In the genomic region with DNA sequence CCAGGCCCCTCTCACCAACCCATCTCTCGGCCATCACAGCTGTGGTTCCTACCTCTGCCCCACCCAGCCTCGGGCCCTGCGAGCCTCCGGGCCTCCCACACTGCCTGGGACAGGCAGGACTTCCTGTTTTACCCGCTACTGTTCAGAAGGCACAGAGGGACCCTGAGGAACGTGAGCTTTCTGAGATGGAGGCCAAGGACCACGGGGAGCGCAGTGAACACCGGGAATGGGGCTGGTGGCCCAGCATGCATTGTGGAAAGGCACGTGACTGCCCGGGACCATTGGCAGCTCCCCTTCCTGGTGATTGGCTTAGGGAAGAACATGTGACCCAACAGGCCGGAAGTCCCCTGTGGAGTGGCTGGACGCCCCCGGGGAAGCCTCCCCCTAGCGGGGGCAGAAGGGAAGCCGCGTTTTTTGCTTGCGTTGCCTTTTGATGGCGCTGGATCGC, we compare ENCODE assay signal across 2 cellular contexts.
TF ChIP-seq lines count a peak whose summit lies in the region.

No MANE protein-coding gene starts in this region.

TF ChIP-seq in HepG2, 621 proteins besides CTCF, POLR2A, EP300 and RAD21:
- TF ChIP-seq RAD51 (IDR thresholded peaks at IDR 0.05; ENCODE audit: borderline replicate concordance) (no peak), ZNF207 (IDR thresholded peaks at IDR 0.05; ENCODE audit: borderline replicate concordance) (no peak), POGZ (CRISPR knock-in tag; IDR thresholded peaks at IDR 0.05) (no peak), NFYB (CRISPR knock-in tag; IDR thresholded peaks at IDR 0.05) (peak; percentile 63), NFYC (CRISPR knock-in tag; IDR thresholded peaks at IDR 0.05) (0 out of 2 replicates have a peak, but pooled peaks have one; percentile 18)

TF ChIP-seq in K562, 482 proteins besides CTCF, POLR2A, EP300 and RAD21 (continues in another document):
- no peak for TF ChIP-seq CXXC5 (CRISPR knock-in tag; IDR thresholded peaks at IDR 0.05)
- TF ChIP-seq SMC3 (conservative IDR thresholded peaks at IDR 0.05; ENCODE audit: insufficient read depth, low read depth, low read length) = no peak
- no peak for TF ChIP-seq ELF2 (CRISPR knock-in tag; IDR thresholded peaks at IDR 0.05)
- 0 out of 2 replicates have a peak, but pooled peaks have one; percentile 21 for TF ChIP-seq ZNF384 (IDR thresholded peaks at IDR 0.05; ENCODE audit: low read depth, low read length)
- TF ChIP-seq, protein P1, sequence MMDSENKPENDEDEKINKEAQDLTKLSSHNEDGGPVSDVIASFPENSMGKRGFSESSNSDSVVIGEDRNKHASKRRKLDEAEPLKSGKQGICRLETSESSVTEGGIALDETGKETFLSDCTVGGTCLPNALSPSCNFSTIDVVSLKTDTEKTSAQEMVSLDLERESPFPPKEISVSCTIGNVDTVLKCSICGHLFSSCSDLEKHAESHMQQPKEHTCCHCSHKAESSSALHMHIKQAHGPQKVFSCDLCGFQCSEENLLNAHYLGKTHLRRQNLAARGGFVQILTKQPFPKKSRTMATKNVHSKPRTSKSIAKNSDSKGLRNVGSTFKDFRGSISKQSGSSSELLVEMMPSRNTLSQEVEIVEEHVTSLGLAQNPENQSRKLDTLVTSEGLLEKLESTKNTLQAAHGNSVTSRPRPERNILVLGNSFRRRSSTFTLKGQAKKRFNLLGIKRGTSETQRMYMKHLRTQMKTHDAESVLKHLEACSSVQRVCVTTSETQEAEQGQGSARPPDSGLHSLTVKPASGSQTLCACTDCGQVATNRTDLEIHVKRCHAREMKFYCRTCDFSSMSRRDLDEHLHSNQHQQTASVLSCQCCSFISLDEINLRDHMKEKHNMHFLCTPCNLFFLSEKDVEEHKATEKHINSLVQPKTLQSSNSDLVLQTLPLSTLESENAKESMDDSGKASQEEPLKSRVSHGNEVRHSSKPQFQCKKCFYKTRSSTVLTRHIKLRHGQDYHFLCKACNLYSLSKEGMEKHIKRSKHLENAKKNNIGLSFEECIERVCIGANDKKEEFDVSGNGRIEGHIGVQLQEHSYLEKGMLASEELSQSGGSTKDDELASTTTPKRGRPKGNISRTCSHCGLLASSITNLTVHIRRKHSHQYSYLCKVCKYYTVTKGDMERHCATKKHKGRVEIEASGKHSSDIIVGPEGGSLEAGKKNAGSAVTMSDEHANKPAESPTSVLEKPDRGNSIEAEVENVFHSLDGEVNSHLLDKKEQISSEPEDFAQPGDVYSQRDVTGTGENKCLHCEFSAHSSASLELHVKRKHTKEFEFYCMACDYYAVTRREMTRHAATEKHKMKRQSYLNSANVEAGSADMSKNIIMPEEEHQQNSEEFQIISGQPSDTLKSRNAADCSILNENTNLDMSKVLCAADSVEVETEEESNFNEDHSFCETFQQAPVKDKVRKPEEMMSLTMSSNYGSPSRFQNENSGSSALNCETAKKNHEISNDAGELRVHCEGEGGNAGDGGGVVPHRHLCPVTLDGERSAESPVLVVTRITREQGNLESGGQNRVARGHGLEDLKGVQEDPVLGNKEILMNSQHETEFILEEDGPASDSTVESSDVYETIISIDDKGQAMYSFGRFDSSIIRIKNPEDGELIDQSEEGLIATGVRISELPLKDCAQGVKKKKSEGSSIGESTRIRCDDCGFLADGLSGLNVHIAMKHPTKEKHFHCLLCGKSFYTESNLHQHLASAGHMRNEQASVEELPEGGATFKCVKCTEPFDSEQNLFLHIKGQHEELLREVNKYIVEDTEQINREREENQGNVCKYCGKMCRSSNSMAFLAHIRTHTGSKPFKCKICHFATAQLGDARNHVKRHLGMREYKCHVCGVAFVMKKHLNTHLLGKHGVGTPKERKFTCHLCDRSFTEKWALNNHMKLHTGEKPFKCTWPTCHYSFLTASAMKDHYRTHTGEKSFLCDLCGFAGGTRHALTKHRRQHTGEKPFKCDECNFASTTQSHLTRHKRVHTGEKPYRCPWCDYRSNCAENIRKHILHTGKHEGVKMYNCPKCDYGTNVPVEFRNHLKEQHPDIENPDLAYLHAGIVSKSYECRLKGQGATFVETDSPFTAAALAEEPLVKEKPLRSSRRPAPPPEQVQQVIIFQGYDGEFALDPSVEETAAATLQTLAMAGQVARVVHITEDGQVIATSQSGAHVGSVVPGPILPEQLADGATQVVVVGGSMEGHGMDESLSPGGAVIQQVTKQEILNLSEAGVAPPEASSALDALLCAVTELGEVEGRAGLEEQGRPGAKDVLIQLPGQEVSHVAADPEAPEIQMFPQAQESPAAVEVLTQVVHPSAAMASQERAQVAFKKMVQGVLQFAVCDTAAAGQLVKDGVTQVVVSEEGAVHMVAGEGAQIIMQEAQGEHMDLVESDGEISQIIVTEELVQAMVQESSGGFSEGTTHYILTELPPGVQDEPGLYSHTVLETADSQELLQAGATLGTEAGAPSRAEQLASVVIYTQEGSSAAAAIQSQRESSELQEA (IDR thresholded peaks at IDR 0.05; ENCODE audit: low read depth) = no peak
- 0 out of 2 replicates have a peak, but pooled peaks have one; percentile 37 for TF ChIP-seq MBD2 (IDR thresholded peaks at IDR 0.05; ENCODE audit: borderline replicate concordance, low read depth)
- no peak for TF ChIP-seq ZNF217 (CRISPR knock-in tag; IDR thresholded peaks at IDR 0.05)
- TF ChIP-seq SNAPC5 (CRISPR knock-in tag; IDR thresholded peaks at IDR 0.05) = no peak
- no peak for TF ChIP-seq MTA1 (IDR thresholded peaks at IDR 0.05; ENCODE audit: borderline replicate concordance)
- TF ChIP-seq ZNF143 (CRISPR knock-in tag; IDR thresholded peaks at IDR 0.05) = peak; percentile 62; the same call in 1 of the 2 replicates
- TF ChIP-seq LCOR (CRISPR knock-in tag; IDR thresholded peaks at IDR 0.05) = no peak
- TF ChIP-seq THRAP3 (IDR thresholded peaks at IDR 0.05; ENCODE audit: borderline replicate concordance) = no peak
- no peak for TF ChIP-seq YBX1 (IDR thresholded peaks at IDR 0.05)
- peak; percentile 78 for TF ChIP-seq SPI1 (IDR thresholded peaks at IDR 0.05; ENCODE audit: borderline replicate concordance, low read depth, low read length)
- no peak for TF ChIP-seq TAF9B (IDR thresholded peaks at IDR 0.05; ENCODE audit: partially characterized antibody)
- TF ChIP-seq ZNF134 (CRISPR knock-in tag; conservative IDR thresholded peaks at IDR 0.05) = no peak
- no peak for TF ChIP-seq TGIF2 (CRISPR knock-in tag; IDR thresholded peaks at IDR 0.05)
- TF ChIP-seq, protein P2, sequence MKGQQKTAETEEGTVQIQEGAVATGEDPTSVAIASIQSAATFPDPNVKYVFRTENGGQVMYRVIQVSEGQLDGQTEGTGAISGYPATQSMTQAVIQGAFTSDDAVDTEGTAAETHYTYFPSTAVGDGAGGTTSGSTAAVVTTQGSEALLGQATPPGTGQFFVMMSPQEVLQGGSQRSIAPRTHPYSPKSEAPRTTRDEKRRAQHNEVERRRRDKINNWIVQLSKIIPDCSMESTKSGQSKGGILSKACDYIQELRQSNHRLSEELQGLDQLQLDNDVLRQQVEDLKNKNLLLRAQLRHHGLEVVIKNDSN (CRISPR knock-in tag; IDR thresholded peaks at IDR 0.05) = peak; percentile 91
- no peak for TF ChIP-seq GABPA (tag; conservative IDR thresholded peaks at IDR 0.05; ENCODE audit: low read depth)
- no peak for TF ChIP-seq FOXK2 (conservative IDR thresholded peaks at IDR 0.05 in 1 of 2, IDR thresholded peaks at IDR 0.05 in 1 of 2; ENCODE audit: low read depth in 2 of 2)
- TF ChIP-seq NFYB (IDR thresholded peaks at IDR 0.05; ENCODE audit: extremely low read depth, insufficient read length) = peak; percentile 92
- TF ChIP-seq FOXA1 (IDR thresholded peaks at IDR 0.05; ENCODE audit: borderline replicate concordance) = no peak
- no peak for TF ChIP-seq ZFP1 (CRISPR knock-in tag; IDR thresholded peaks at IDR 0.05)
- no peak for TF ChIP-seq NR4A1 (CRISPR knock-in tag; IDR thresholded peaks at IDR 0.05)
- TF ChIP-seq NR4A1 (tag; IDR thresholded peaks at IDR 0.05) = no peak
- TF ChIP-seq ZSCAN29 (IDR thresholded peaks at IDR 0.05) = no peak
- no peak for TF ChIP-seq ZNF695 (CRISPR knock-in tag; IDR thresholded peaks at IDR 0.05)
- TF ChIP-seq ZBTB8A (IDR thresholded peaks at IDR 0.05; ENCODE audit: partially characterized antibody) = no peak
- no peak for TF ChIP-seq SAP30 (IDR thresholded peaks at IDR 0.05; ENCODE audit: borderline replicate concordance, insufficient read depth, low read depth, low read length, poor library complexity, severe bottlenecking)
- no peak for TF ChIP-seq ZNF354B (CRISPR knock-in tag; IDR thresholded peaks at IDR 0.05)
- peak; percentile 22 for TF ChIP-seq RBM25 (IDR thresholded peaks at IDR 0.05; ENCODE audit: low read depth, low read length, severe bottlenecking)
- no peak for TF ChIP-seq JUNB (CRISPR knock-in tag; conservative IDR thresholded peaks at IDR 0.05)
- no peak for TF ChIP-seq CHD1 (IDR thresholded peaks at IDR 0.05; ENCODE audit: low read length)
- no peak for TF ChIP-seq ERF (CRISPR knock-in tag; IDR thresholded peaks at IDR 0.05)
- TF ChIP-seq ZNF121 (CRISPR knock-in tag; conservative IDR thresholded peaks at IDR 0.05) = 0 out of 2 replicates have a peak, but pooled peaks have one; percentile 22
- TF ChIP-seq, protein P3, sequence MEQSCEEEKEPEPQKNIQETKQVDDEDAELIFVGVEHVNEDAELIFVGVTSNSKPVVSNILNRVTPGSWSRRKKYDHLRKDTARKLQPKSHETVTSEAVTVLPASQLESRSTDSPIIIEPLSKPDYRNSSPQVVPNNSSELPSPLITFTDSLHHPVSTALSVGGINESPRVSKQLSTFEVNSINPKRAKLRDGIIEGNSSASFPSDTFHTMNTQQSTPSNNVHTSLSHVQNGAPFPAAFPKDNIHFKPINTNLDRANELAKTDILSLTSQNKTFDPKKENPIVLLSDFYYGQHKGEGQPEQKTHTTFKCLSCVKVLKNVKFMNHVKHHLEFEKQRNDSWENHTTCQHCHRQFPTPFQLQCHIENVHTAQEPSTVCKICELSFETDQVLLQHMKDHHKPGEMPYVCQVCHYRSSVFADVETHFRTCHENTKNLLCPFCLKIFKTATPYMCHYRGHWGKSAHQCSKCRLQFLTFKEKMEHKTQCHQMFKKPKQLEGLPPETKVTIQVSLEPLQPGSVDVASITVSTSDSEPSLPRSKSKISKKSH (CRISPR knock-in tag; IDR thresholded peaks at IDR 0.05) = no peak
- TF ChIP-seq ZNF511 (CRISPR knock-in tag; IDR thresholded peaks at IDR 0.05) = no peak
- TF ChIP-seq, protein P4, sequence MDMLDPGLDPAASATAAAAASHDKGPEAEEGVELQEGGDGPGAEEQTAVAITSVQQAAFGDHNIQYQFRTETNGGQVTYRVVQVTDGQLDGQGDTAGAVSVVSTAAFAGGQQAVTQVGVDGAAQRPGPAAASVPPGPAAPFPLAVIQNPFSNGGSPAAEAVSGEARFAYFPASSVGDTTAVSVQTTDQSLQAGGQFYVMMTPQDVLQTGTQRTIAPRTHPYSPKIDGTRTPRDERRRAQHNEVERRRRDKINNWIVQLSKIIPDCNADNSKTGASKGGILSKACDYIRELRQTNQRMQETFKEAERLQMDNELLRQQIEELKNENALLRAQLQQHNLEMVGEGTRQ (CRISPR knock-in tag; IDR thresholded peaks at IDR 0.05) = peak; percentile 93
- TF ChIP-seq RAD51 (IDR thresholded peaks at IDR 0.05; ENCODE audit: borderline replicate concordance, low read depth) = peak; percentile 89
- no peak for TF ChIP-seq TOE1 (IDR thresholded peaks at IDR 0.05; ENCODE audit: borderline replicate concordance)
- no peak for TF ChIP-seq TOE1 (CRISPR knock-in tag; IDR thresholded peaks at IDR 0.05; ENCODE audit: borderline replicate concordance, low read depth)
- TF ChIP-seq DNMT1 (IDR thresholded peaks at IDR 0.05) = no peak
- TF ChIP-seq, protein P5, sequence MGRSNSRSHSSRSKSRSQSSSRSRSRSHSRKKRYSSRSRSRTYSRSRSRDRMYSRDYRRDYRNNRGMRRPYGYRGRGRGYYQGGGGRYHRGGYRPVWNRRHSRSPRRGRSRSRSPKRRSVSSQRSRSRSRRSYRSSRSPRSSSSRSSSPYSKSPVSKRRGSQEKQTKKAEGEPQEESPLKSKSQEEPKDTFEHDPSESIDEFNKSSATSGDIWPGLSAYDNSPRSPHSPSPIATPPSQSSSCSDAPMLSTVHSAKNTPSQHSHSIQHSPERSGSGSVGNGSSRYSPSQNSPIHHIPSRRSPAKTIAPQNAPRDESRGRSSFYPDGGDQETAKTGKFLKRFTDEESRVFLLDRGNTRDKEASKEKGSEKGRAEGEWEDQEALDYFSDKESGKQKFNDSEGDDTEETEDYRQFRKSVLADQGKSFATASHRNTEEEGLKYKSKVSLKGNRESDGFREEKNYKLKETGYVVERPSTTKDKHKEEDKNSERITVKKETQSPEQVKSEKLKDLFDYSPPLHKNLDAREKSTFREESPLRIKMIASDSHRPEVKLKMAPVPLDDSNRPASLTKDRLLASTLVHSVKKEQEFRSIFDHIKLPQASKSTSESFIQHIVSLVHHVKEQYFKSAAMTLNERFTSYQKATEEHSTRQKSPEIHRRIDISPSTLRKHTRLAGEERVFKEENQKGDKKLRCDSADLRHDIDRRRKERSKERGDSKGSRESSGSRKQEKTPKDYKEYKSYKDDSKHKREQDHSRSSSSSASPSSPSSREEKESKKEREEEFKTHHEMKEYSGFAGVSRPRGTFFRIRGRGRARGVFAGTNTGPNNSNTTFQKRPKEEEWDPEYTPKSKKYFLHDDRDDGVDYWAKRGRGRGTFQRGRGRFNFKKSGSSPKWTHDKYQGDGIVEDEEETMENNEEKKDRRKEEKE (IDR thresholded peaks at IDR 0.05; ENCODE audit: borderline replicate concordance in 1 of 2, control insufficient read depth in 1 of 2, low read depth in 2 of 2, low read length in 1 of 2) = no peak
- no peak for TF ChIP-seq ZNF175 (CRISPR knock-in tag; IDR thresholded peaks at IDR 0.05; ENCODE audit: low read depth)
- TF ChIP-seq, protein P6, sequence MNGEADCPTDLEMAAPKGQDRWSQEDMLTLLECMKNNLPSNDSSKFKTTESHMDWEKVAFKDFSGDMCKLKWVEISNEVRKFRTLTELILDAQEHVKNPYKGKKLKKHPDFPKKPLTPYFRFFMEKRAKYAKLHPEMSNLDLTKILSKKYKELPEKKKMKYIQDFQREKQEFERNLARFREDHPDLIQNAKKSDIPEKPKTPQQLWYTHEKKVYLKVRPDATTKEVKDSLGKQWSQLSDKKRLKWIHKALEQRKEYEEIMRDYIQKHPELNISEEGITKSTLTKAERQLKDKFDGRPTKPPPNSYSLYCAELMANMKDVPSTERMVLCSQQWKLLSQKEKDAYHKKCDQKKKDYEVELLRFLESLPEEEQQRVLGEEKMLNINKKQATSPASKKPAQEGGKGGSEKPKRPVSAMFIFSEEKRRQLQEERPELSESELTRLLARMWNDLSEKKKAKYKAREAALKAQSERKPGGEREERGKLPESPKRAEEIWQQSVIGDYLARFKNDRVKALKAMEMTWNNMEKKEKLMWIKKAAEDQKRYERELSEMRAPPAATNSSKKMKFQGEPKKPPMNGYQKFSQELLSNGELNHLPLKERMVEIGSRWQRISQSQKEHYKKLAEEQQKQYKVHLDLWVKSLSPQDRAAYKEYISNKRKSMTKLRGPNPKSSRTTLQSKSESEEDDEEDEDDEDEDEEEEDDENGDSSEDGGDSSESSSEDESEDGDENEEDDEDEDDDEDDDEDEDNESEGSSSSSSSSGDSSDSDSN (IDR thresholded peaks at IDR 0.05; ENCODE audit: borderline replicate concordance in 1 of 2, low read depth in 2 of 2, low read length in 2 of 2) = no peak
- TF ChIP-seq HNRNPH1 (optimal IDR thresholded peaks at IDR 0.05; ENCODE audit: low read depth, low read length) = no peak
- TF ChIP-seq TRIM24 (IDR thresholded peaks at IDR 0.05) = no peak
- TF ChIP-seq MECOM (CRISPR knock-in tag; IDR thresholded peaks at IDR 0.05) = no peak
- TF ChIP-seq GATAD2B (IDR thresholded peaks at IDR 0.05; ENCODE audit: borderline replicate concordance) = no peak
